Comparison of ENCODE assay signal across 8 cellular contexts in the genomic region with DNA sequence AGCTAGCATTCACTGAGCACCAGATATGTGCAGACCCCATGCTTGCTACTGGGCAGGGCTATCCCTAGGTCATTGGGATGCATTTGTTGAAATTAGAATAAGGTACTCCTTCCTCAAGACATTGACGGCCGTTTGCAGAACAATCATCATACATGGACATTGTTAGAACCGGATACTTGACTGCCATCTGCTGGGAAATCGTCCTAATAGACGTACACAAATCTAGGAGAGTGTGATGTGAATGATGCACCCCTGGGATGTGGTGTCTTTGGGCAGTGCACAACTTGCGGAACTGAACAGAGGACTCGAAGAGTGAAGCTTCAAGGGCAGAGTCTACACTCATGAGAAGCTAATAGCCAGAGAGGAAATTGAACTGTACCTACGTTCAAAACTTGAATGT. TPM values are rescaled to one million over a fixed set of nuclear protein-coding genes. Genes with fewer than 3 reads are reported as not detected.
DNase-seq lines count a peak whose midpoint lies in the region; ATAC-seq and TF ChIP-seq lines count a peak whose summit lies in the region.

No MANE protein-coding gene starts in this region.

- DNase-seq in AG04449 (ENCODE audit: low read depth, low spot score) = no peak
- no peak for DNase-seq in GM10266 (ENCODE audit: extremely low spot score)
- peak; percentile 35 for DNase-seq in NCI-H526 treated with DMSO at 0.1 percent for 48 hours (lab: John Stamatoyannopoulos, UW)
- DNase-seq in cerebellar cortex (ENCODE audit: low spot score) = peak; percentile 66
- DNase-seq in psoas muscle = peak in 1 of 2 donors; percentile 35
- no peak for DNase-seq in posterior vena cava (ENCODE audit: low spot score)

- 15 to 26% (median 16%) methylated on average over 8 of the region's 8 CpGs for WGBS in psoas muscle, 3 donors

- ATAC-seq in psoas muscle (peak in 3 of 4 donors; percentile 17 to 43 (median 19)), HG02884 (IDR thresholded peaks at IDR 0.05; ENCODE audit: unreplicated experiment) (no peak), HG02610 (IDR thresholded peaks at IDR 0.05; ENCODE audit: unreplicated experiment) (no peak)

- CTCF ChIA-PET in AG04449 (lab: Yijun Ruan, JAX) = interaction anchor here (0.5 to 11.4 kb wide), 14 partner anchors 9 to 575 kb away, joined by 3 to 166 read pairs (median 4); no protein-coding TSS in a partner anchor

- no peaks in the 10 kb centered on the region for H3K27me3 ChIP-seq in psoas muscle (ENCODE audit: insufficient read depth in 3 of 3, low read length in 2 of 3)

- no peak overlapping the region for H3K27ac ChIP-seq in psoas muscle

- peaks cover 3 to 100% of the 10 kb centered on the region in 2 donors for H3K36me3 ChIP-seq in psoas muscle (ENCODE audit: insufficient read depth in 1 of 2, low read depth in 1 of 2)

- H3K9me3 ChIP-seq in psoas muscle = no peaks in the 10 kb centered on the region

- no peak overlapping the region for H3K4me3 ChIP-seq in AG04449 (ENCODE audit: low read depth, low read length)
- no peak overlapping the region for H3K4me3 ChIP-seq in psoas muscle

- POLR2A ChIA-PET in AG04449 (lab: Yijun Ruan, JAX) = no interaction called here

- no peaks in the 10 kb centered on the region for H3K4me1 ChIP-seq in psoas muscle

- intact Hi-C loops in psoas muscle (cut with DNase I) = loop anchor here in 1 of 2 donors (5.0 kb wide), 1 partner anchor 316 kb away; no protein-coding TSS in a partner anchor
- intact Hi-C loops in posterior vena cava (cut with DNase I) = loop anchor here in 1 of 2 donors (10.0 kb wide), 1 partner anchor 313 kb away; no protein-coding TSS in a partner anchor

- TF ChIP-seq CTCF in AG04449 (IDR thresholded peaks at IDR 0.05; ENCODE audit: insufficient read depth, low read length, missing control alignments) = peak; percentile 43
- TF ChIP-seq CTCF in GM10266 (IDR thresholded peaks at IDR 0.05; ENCODE audit: control insufficient read depth, insufficient read depth, low read depth, missing control alignments) = peak; percentile 30
- TF ChIP-seq CTCF in psoas muscle (IDR thresholded peaks at IDR 0.05) = peak; percentile 14

RNA-seq across cellular contexts. Expression of gene MYO18B, which starts 35.9 kb away (rescaled TPM):
- total RNA-seq in psoas muscle = 100 to 1,000 TPM; 273 to 434 (median 349) TPM
- polyA plus RNA-seq in psoas muscle = 100 to 1,000 TPM in 2 of 3 donors, 10 to 100 TPM in 1; 79.3 to 224 (median 109) TPM
- under 1 TPM; 0.23 to 0.38 TPM for total RNA-seq in posterior vena cava

Comparison
In these comparisons a context has a peak if more than half of its experiments do, and no peak if none do; other contexts are left out.
1. DNase-seq: peak in NCI-H526 treated with DMSO at 0.1 percent for 48 hours (single experiment) and cerebellar cortex (single experiment); none in AG04449 (single experiment), GM10266 (single experiment) and posterior vena cava (single experiment).
2. ATAC-seq: peak in psoas muscle (3 of 4); none in HG02884 (single experiment) and HG02610 (single experiment).
3. RNA of gene MYO18B, which starts 35.9 kb away (total RNA-seq): 273 to 434 TPM in psoas muscle; 0.23 to 0.38 TPM in posterior vena cava; every median in the first group is over 100 times any median in the second.
4. Peak in every context shown above with its lines, with median percentiles within 50 percentile points of each other: CTCF ChIP-seq.